ENCODE assay signal across 9 cellular contexts in the genomic region with DNA sequence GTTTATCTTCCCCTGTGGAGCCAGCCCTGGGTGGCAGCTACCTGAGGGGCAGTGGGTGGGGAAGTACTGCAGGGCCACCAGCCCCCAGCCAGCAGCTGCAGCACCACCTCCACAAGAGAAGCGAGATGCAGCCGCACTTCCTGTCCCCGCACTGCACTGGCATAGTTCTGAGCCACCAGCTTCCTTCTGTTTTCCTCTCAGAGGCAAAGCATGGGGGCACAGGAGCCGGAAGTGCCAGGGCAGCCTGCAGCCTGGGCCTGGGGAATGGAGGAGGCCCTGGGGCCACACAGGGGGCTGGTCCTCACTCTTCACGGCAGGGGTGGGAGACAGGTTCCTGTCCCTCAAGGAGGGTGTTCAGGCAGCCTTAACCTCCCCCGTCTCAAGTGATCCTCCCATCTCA. TPM values are rescaled to one million over a fixed set of nuclear protein-coding genes. Genes with fewer than 3 reads are reported as not detected.
DNase-seq lines count a peak whose midpoint lies in the region; ATAC-seq and TF ChIP-seq lines count a peak whose summit lies in the region.
"Had no signal": no experiment of that assay in that cellular context is flagged by ENCODE, and none has a peak within 500 bp of the region (broad histone marks: within the 10 kb centered on the region; RNA-seq: fewer than 3 reads in every experiment).

No MANE protein-coding gene starts in this region.

- peak; percentile 54 to 74 (median 62) for DNase-seq in CD4-positive, alpha-beta memory T cell
- DNase-seq in T-cell (peak; percentile 44 to 77 (median 59)), adipocyte (ENCODE audit: low read depth) (no peak), HuH-7.5 (ENCODE audit: low spot score) (no peak), coronary artery (ENCODE audit: low spot score) (no peak), cerebellar nuclear complex (lab: John Stamatoyannopoulos, UW) (no peak)
- no peak for DNase-seq in natural killer cell treated with Interleukin-12 subunit alpha and Interleukin-12 subunit beta and Interleukin-15 and Interleukin-18, amount 100 ng/mL, for 72 hours (ENCODE audit: low spot score)

- peaks cover 25 to 71% (median 49%) of the 10 kb centered on the region in 4 donors for H3K4me1 Mint-ChIP-seq in CD4-positive, alpha-beta memory T cell
- H3K4me1 Mint-ChIP-seq in T-cell = peaks cover 59 to 77% (median 65%) of the 10 kb centered on the region in 3 donors
- H3K4me1 Mint-ChIP-seq in natural killer cell treated with Interleukin-12 subunit alpha and Interleukin-12 subunit beta and Interleukin-15 and Interleukin-18, amount 100 ng/mL, for 72 hours (ENCODE audit: low read depth in 2 of 2) = peaks cover 49 to 55% of the 10 kb centered on the region in 2 donors

- TF ChIP-seq CTCF in coronary artery (IDR thresholded peaks at IDR 0.05) = no peak

- ATAC-seq in T-cell (replicated peaks in 1 of 4) (peak; percentile 79 to 87 (median 86)), HG02852 (IDR thresholded peaks at IDR 0.05; ENCODE audit: unreplicated experiment) (no peak)
- ATAC-seq in natural killer cell treated with Interleukin-12 subunit alpha and Interleukin-12 subunit beta and Interleukin-15 and Interleukin-18, amount 100 ng/mL, for 72 hours = peak; percentile 46 to 59

- H3K27ac Mint-ChIP-seq in CD4-positive, alpha-beta memory T cell = peak overlapping the region; percentile 84 to 94 (median 92)
- H3K27ac Mint-ChIP-seq in T-cell = peak overlapping the region; percentile 93 to 95
- peak overlapping the region; percentile 93 to 94 for H3K27ac Mint-ChIP-seq in natural killer cell treated with Interleukin-12 subunit alpha and Interleukin-12 subunit beta and Interleukin-15 and Interleukin-18, amount 100 ng/mL, for 72 hours

- intact Hi-C loops in CD4-positive, alpha-beta memory T cell (cut with micrococcal nuclease) = loop anchor here (1.0 kb wide), 2 partner anchors 11 to 19 kb away; a partner anchor contains a TSS

- peak overlapping the region in 7 of 8 donors; percentile 59 to 78 (median 66) for H3K4me3 Mint-ChIP-seq in CD4-positive, alpha-beta memory T cell
- H3K4me3 Mint-ChIP-seq in T-cell = peak overlapping the region; percentile 43 to 78 (median 46)
- peak overlapping the region; percentile 75 for H3K4me3 Mint-ChIP-seq in natural killer cell treated with Interleukin-12 subunit alpha and Interleukin-12 subunit beta and Interleukin-15 and Interleukin-18, amount 100 ng/mL, for 72 hours

- H3K36me3 ChIP-seq in CD4-positive, alpha-beta memory T cell (ENCODE audit: insufficient read depth, low read length) = peaks cover 4% of the 10 kb centered on the region
- H3K36me3 ChIP-seq in adipocyte (ENCODE audit: control insufficient read depth, insufficient read depth, low read length, severe bottlenecking) = peaks cover 28% of the 10 kb centered on the region

- H3K9me3 ChIP-seq in CD4-positive, alpha-beta memory T cell (ENCODE audit: control insufficient read depth in 1 of 2, low read length in 2 of 2) = no peaks in the 10 kb centered on the region
- no peaks in the 10 kb centered on the region for H3K9me3 ChIP-seq in adipocyte (ENCODE audit: control insufficient read depth, low read length)

- H3K27me3 ChIP-seq in CD4-positive, alpha-beta memory T cell (ENCODE audit: insufficient read depth, low read length) = no peaks in the 10 kb centered on the region
- H3K27me3 ChIP-seq in adipocyte (replicated peaks; ENCODE audit: control insufficient read depth, insufficient read depth, low read length) = no peaks in the 10 kb centered on the region

- H3K27me3 Mint-ChIP-seq in CD4-positive, alpha-beta memory T cell = no peaks in the 10 kb centered on the region
- no peaks in the 10 kb centered on the region for H3K27me3 Mint-ChIP-seq in T-cell
- H3K27me3 Mint-ChIP-seq in natural killer cell treated with Interleukin-12 subunit alpha and Interleukin-12 subunit beta and Interleukin-15 and Interleukin-18, amount 100 ng/mL, for 72 hours = no peaks in the 10 kb centered on the region

- peaks cover 3 to 13% of the 10 kb centered on the region in 2 donors for H3K36me3 Mint-ChIP-seq in CD4-positive, alpha-beta memory T cell
- H3K36me3 Mint-ChIP-seq in T-cell = peaks cover 7% of the 10 kb centered on the region
- H3K36me3 Mint-ChIP-seq in natural killer cell treated with Interleukin-12 subunit alpha and Interleukin-12 subunit beta and Interleukin-15 and Interleukin-18, amount 100 ng/mL, for 72 hours = no peaks in the 10 kb centered on the region

- H3K27ac ChIP-seq in CD4-positive, alpha-beta memory T cell (ENCODE audit: low read depth, low read length) = peak overlapping the region; percentile 57
- peak overlapping the region in 1 of 2 donors; percentile 68 for H3K27ac ChIP-seq in coronary artery

- POLR2A ChIA-PET in CD4-positive, alpha-beta memory T cell (lab: Charles Lee; ENCODE audit: partially characterized antibody) = interaction anchor here (0.9 to 12.8 kb wide), 14 partner anchors 10 to 88 kb away, joined by 3 to 247 read pairs (median 6); a partner anchor contains a TSS
- POLR2A ChIA-PET in T-cell (lab: Charles Lee) = interaction anchor here (1.0 to 1.7 kb wide), 2 partner anchors 16 to 18 kb away, joined by 4 read pairs; no protein-coding TSS in a partner anchor

- peak overlapping the region; percentile 1 to 23 for H3K4me3 ChIP-seq in CD4-positive, alpha-beta memory T cell (ENCODE audit: low read length in 2 of 2)
- H3K4me3 ChIP-seq in adipocyte (ENCODE audit: low read length) (no peak overlapping the region), coronary artery (no peak overlapping the region)

- peak overlapping the region; percentile 73 for H3K9ac ChIP-seq in adipocyte (ENCODE audit: low read length)

- CTCF ChIA-PET in CD4-positive, alpha-beta memory T cell (lab: Charles Lee; ENCODE audit: partially characterized antibody) = interaction anchor here (0.6 to 22.8 kb wide), 13 partner anchors 12 to 236 kb away, joined by 3 to 493 read pairs (median 5); a partner anchor contains a TSS
- CTCF ChIA-PET in T-cell (lab: Charles Lee) = interaction anchor here (0.6 to 2.5 kb wide), 8 partner anchors 8 to 236 kb away, joined by 3 to 12 read pairs (median 3); a partner anchor contains a TSS

- no peaks in the 10 kb centered on the region for H3K9me3 Mint-ChIP-seq in CD4-positive, alpha-beta memory T cell
- H3K9me3 Mint-ChIP-seq in T-cell = no peaks in the 10 kb centered on the region
- no peaks in the 10 kb centered on the region for H3K9me3 Mint-ChIP-seq in natural killer cell treated with Interleukin-12 subunit alpha and Interleukin-12 subunit beta and Interleukin-15 and Interleukin-18, amount 100 ng/mL, for 72 hours

- H3K4me1 ChIP-seq in CD4-positive, alpha-beta memory T cell (ENCODE audit: insufficient read depth, low read length) = peaks cover 66% of the 10 kb centered on the region
- peaks cover 33% of the 10 kb centered on the region for H3K4me1 ChIP-seq in adipocyte (ENCODE audit: control insufficient read depth, insufficient read depth, low read length)

RNA-seq across cellular contexts. Expression of a gene that starts 11.9 kb away (rescaled TPM):
- total RNA-seq in CD4-positive, alpha-beta memory T cell = 10 to 100 TPM; 84.0 to 89.2 TPM
- polyA plus RNA-seq in CD4-positive, alpha-beta memory T cell = 10 to 100 TPM; 17.6 to 30.3 TPM
- 100 to 1,000 TPM in 1 of 5 donors, 10 to 100 TPM in 4; 91.3 to 111 (median 93.6) TPM for total RNA-seq in T-cell
- total RNA-seq in natural killer cell treated with Interleukin-12 subunit alpha and Interleukin-12 subunit beta and Interleukin-15 and Interleukin-18, amount 100 ng/mL, for 72 hours = 100 to 1,000 TPM; 160 to 229 TPM

RNA-seq across cellular contexts. Expression of a gene that starts 18.9 kb away (rescaled TPM):
- 100 to 1,000 TPM; 108 to 109 TPM for total RNA-seq in CD4-positive, alpha-beta memory T cell
- 10 to 100 TPM; 16.3 to 26.7 TPM for polyA plus RNA-seq in CD4-positive, alpha-beta memory T cell
- total RNA-seq in T-cell = 100 to 1,000 TPM in 2 of 5 donors, 10 to 100 TPM in 3; 83.8 to 105 (median 97.7) TPM
- 100 to 1,000 TPM in 1 of 2 donors, 10 to 100 TPM in 1; 85.5 to 142 TPM for total RNA-seq in natural killer cell treated with Interleukin-12 subunit alpha and Interleukin-12 subunit beta and Interleukin-15 and Interleukin-18, amount 100 ng/mL, for 72 hours

RNA-seq across cellular contexts. Expression of a gene that starts 31.0 kb away (rescaled TPM):
- total RNA-seq in CD4-positive, alpha-beta memory T cell = 1 to 10 TPM; 7.3 to 9.8 TPM
- polyA plus RNA-seq in CD4-positive, alpha-beta memory T cell = 1 to 10 TPM in 1 of 2 donors, under 1 TPM in 1; 0.38 to 7.1 TPM
- total RNA-seq in T-cell = 10 to 100 TPM in 3 of 5 donors, 1 to 10 TPM in 2; 3.1 to 11.3 (median 10.7) TPM
- 10 to 100 TPM; 43.9 to 58.4 TPM for total RNA-seq in natural killer cell treated with Interleukin-12 subunit alpha and Interleukin-12 subunit beta and Interleukin-15 and Interleukin-18, amount 100 ng/mL, for 72 hours

RNA-seq across cellular contexts. Expression of a gene that starts 47.7 kb away (rescaled TPM):
- 1 to 10 TPM in 1 of 2 experiments, not detected in 1; 1.0 TPM for total RNA-seq in CD4-positive, alpha-beta memory T cell
- polyA plus RNA-seq in CD4-positive, alpha-beta memory T cell = not detected
- total RNA-seq in T-cell = 1 to 10 TPM in 1 of 5 donors, under 1 TPM in 1, not detected in 3; 0.63 to 1.4 TPM
- total RNA-seq in natural killer cell treated with Interleukin-12 subunit alpha and Interleukin-12 subunit beta and Interleukin-15 and Interleukin-18, amount 100 ng/mL, for 72 hours = not detected
- total RNA-seq: T-helper 2 cell treated with Interferon-gamma antibody and Interleukin-4, amounts not matched to agents 100 ng/mL and 5 ng/mL, for 36 hours had no signal

RNA-seq across cellular contexts. Expression of a gene that starts 47.9 kb away (rescaled TPM):
- 10 to 100 TPM; 64.8 to 68.7 TPM for total RNA-seq in CD4-positive, alpha-beta memory T cell
- 100 to 1,000 TPM; 315 to 358 TPM for polyA plus RNA-seq in CD4-positive, alpha-beta memory T cell
- total RNA-seq in T-cell = 100 to 1,000 TPM in 2 of 5 donors, 10 to 100 TPM in 3; 39.5 to 206 (median 99.2) TPM
- 100 to 1,000 TPM; 290 to 675 TPM for total RNA-seq in natural killer cell treated with Interleukin-12 subunit alpha and Interleukin-12 subunit beta and Interleukin-15 and Interleukin-18, amount 100 ng/mL, for 72 hours

Comparison
In these comparisons a context has a peak if more than half of its experiments do, and no peak if none do; other contexts are left out.
1. DNase-seq: peak in CD4-positive, alpha-beta memory T cell (5 of 5) and T-cell (34 of 34); none in adipocyte (single experiment), natural killer cell treated with Interleukin-12 subunit alpha and Interleukin-12 subunit beta and Interleukin-15 and Interleukin-18, amount 100 ng/mL, for 72 hours (single experiment), HuH-7.5 (single experiment), coronary artery (single experiment) and cerebellar nuclear complex (0 of 2).
2. H3K4me3 ChIP-seq: peak in CD4-positive, alpha-beta memory T cell (2 of 2); none in adipocyte (single experiment) and coronary artery (single experiment).
3. Peak in every context shown above with its lines, with median percentiles within 50 percentile points of each other: H3K27ac Mint-ChIP-seq and H3K4me3 Mint-ChIP-seq.